In the genomic region with DNA sequence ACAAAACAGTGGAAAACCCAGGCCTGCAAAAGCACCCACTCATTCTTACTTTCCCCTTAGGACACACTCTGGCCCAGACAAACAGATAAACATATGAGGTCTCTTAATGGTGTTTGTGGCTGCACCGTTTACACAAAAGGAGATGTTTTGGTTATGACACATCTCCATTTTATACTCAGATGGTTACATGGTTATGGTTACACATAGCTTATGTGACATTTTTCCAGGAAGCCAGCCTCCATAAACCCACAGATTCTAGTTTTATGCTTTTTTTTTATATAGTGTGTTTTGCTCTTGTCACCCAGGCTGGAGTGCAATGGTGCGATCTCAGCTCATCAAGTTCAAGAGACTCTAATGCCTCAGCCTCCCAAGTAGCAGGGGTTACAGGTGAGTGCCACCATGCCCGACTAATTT, we compare ENCODE assay signal across 10 cellular contexts. TPM values are rescaled to one million over a fixed set of nuclear protein-coding genes. Genes with fewer than 3 reads are reported as not detected.
A peak's percentile ranks its signal among the peaks of the same experiment; 100 is the strongest.
DNase-seq lines count a peak whose midpoint lies in the region; ATAC-seq, FAIRE-seq and TF ChIP-seq lines count a peak whose summit lies in the region.
"Had no signal": no experiment of that assay in that cellular context is flagged by ENCODE, and none has a peak within 500 bp of the region (broad histone marks: within the 10 kb centered on the region; RNA-seq: fewer than 3 reads in every experiment).

No MANE protein-coding gene starts in this region.

- H3K4me2 ChIP-seq in astrocyte (ENCODE audit: low read length) = no peak overlapping the region
- H3K4me2 ChIP-seq: neural progenitor cell had no signal

- H3K27ac Mint-ChIP-seq in astrocyte (ENCODE audit: unreplicated experiment) (no peak overlapping the region), natural killer cell (peak overlapping the region; percentile 97 to 100)
- H3K27ac Mint-ChIP-seq: neural progenitor cell had no signal

- DNase-seq in EL = peak; percentile 78
- peak; percentile 30 for DNase-seq in HT1080 (ENCODE audit: low read depth)
- peak; percentile 91 for DNase-seq in astrocyte (ENCODE audit: low read depth)
- DNase-seq in natural killer cell = peak; percentile 37
- DNase-seq in C1 segment of cervical spinal cord (lab: John Stamatoyannopoulos, UW) = no peak
- DNase-seq: NCI-H226 had no signal

- no peak for FAIRE-seq in astrocyte (lab: Jason Lieb, UNC)

- no peak overlapping the region for H3K4me3 Mint-ChIP-seq in astrocyte (ENCODE audit: unreplicated experiment)
- H3K4me3 Mint-ChIP-seq in natural killer cell = peak overlapping the region; percentile 95
- H3K4me3 Mint-ChIP-seq: neural progenitor cell had no signal

- no peaks in the 10 kb centered on the region for H3K9me3 ChIP-seq in astrocyte (ENCODE audit: insufficient read depth, low read depth, low read length)

- H3K9ac ChIP-seq in astrocyte (ENCODE audit: low read length) = no peak overlapping the region
- H3K9ac ChIP-seq: neural progenitor cell had no signal

- H3K79me2 ChIP-seq in astrocyte (ENCODE audit: insufficient read depth, low read length) = no peaks in the 10 kb centered on the region

- H3K27me3 ChIP-seq in astrocyte (ENCODE audit: insufficient read depth, low read length) = peaks cover 21% of the 10 kb centered on the region
- H3K27me3 ChIP-seq: neural progenitor cell had no signal

- H3K36me3 ChIP-seq in astrocyte (ENCODE audit: insufficient read depth, low read length) = no peaks in the 10 kb centered on the region
- H3K36me3 ChIP-seq: neural progenitor cell had no signal

- peaks cover 36% of the 10 kb centered on the region for H3K4me1 Mint-ChIP-seq in astrocyte (ENCODE audit: low read depth, unreplicated experiment)
- H3K4me1 Mint-ChIP-seq in natural killer cell = peaks cover 86 to 96% of the 10 kb centered on the region in 2 donors
- H3K4me1 Mint-ChIP-seq: neural progenitor cell had no signal

- no peak overlapping the region for H3K27ac ChIP-seq in astrocyte (ENCODE audit: low read depth, low read length)
- H3K27ac ChIP-seq: neural progenitor cell, SK-N-MC had no signal

- intact Hi-C loops in natural killer cell (cut with micrococcal nuclease) = loop anchor here (1.0 to 10.0 kb wide), 4 partner anchors 11 to 439 kb away; partner anchors contain the start of genes CLEC2B and STYK1

- H3K9me3 Mint-ChIP-seq in astrocyte (ENCODE audit: unreplicated experiment) = no peaks in the 10 kb centered on the region
- no peaks in the 10 kb centered on the region for H3K9me3 Mint-ChIP-seq in natural killer cell
- H3K9me3 Mint-ChIP-seq: neural progenitor cell had no signal

- no peak for TF ChIP-seq CTCF in astrocyte (IDR thresholded peaks at IDR 0.05; ENCODE audit: insufficient read depth, low read depth, low read length)
- TF ChIP-seq CTCF in natural killer cell (IDR thresholded peaks at IDR 0.05) = no peak

- H3K36me3 Mint-ChIP-seq in astrocyte (ENCODE audit: low read depth, unreplicated experiment) (no peaks in the 10 kb centered on the region), natural killer cell (peaks cover 14% of the 10 kb centered on the region)
- H3K36me3 Mint-ChIP-seq: neural progenitor cell had no signal

- ATAC-seq in natural killer cell = peak; percentile 50 to 77 (median 69)
- ATAC-seq in GM21528 (IDR thresholded peaks at IDR 0.05; ENCODE audit: low FRiP score, unreplicated experiment) = no peak
- ATAC-seq in HG03097 (IDR thresholded peaks at IDR 0.05; ENCODE audit: low FRiP score, unreplicated experiment) = no peak

- no peaks in the 10 kb centered on the region for H3K27me3 Mint-ChIP-seq in astrocyte (ENCODE audit: low read depth, unreplicated experiment)
- H3K27me3 Mint-ChIP-seq in natural killer cell (ENCODE audit: low read depth in 2 of 2) = no peaks in the 10 kb centered on the region

- H4K20me1 ChIP-seq in astrocyte (ENCODE audit: insufficient read depth, low read length) = no peaks in the 10 kb centered on the region

- H3K4me3 ChIP-seq in astrocyte (ENCODE audit: insufficient read depth, low read depth, low read length) = no peak overlapping the region
- H3K4me3 ChIP-seq: neural progenitor cell, SK-N-MC had no signal

- H2AFZ ChIP-seq in astrocyte (ENCODE audit: low read depth, low read length) = no peak overlapping the region
- H2AFZ ChIP-seq: neural progenitor cell had no signal

- H3K4me1 ChIP-seq in astrocyte (ENCODE audit: insufficient read depth, low read length) = no peaks in the 10 kb centered on the region
- H3K4me1 ChIP-seq: neural progenitor cell had no signal

RNA-seq across cellular contexts. Expression of gene KLRD1, which starts 3.5 kb away (rescaled TPM):
- under 0.01 TPM in 1 of 2 replicates, not detected in the other for total RNA-seq in HT1080 (2014; rRNA removed; shearing (Covaris generic))
- not detected in 2 replicates for polyA plus RNA-seq in HT1080 (2015; cell fraction: cytosol; rRNA removed)
- polyA plus RNA-seq in HT1080 (2015; cell fraction: nucleus; rRNA removed) = not detected in 2 replicates
- total RNA-seq in astrocyte (0.45 and 0.91 TPM in 2 replicates), natural killer cell (100 to 1,000 TPM; 568 to 782 (median 688) TPM)

Comparison
In these comparisons a context has a peak if more than half of its experiments do, and no peak if none do; other contexts are left out.
1. DNase-seq: peak in EL (single experiment), HT1080 (single experiment), astrocyte (single experiment) and natural killer cell (single experiment); none in C1 segment of cervical spinal cord (0 of 14).
2. ATAC-seq: peak in natural killer cell (3 of 3); none in GM21528 (single experiment) and HG03097 (single experiment).
3. RNA of gene KLRD1, which starts 3.5 kb away (total RNA-seq): 568 to 782 TPM in natural killer cell; 0.45 to 0.91 TPM in astrocyte and under 0.01 TPM in HT1080; every median in the first group is over 100 times any median in the second.